ENCODE assay signal across 26 cellular contexts in genomic region chr16:67647681-67648080, GRCh38.
"Had no signal": no experiment of that assay in that cellular context is flagged by ENCODE, and none has a peak within 500 bp of the region (broad histone marks: within the 10 kb centered on the region; RNA-seq: fewer than 3 reads in every experiment).

No MANE protein-coding gene starts in this region.

- ATAC-seq: gastrocnemius medialis; left lobe of liver; naive thymus-derived CD8-positive, alpha-beta T cell; psoas muscle; right cardiac atrium; stimulated activated naive B cell treated with anti-CD40 and anti-IgM and Interleukin-4, amounts not matched to agents 10 μg/mL and 1 μg/mL and 100 μg/mL, for 72 hours; upper lobe of right lung had no signal

- H3K27ac Mint-ChIP-seq: endodermal cell; nephron progenitor cell; stimulated activated naive B cell treated with anti-CD40 and anti-IgM and Interleukin-4, amounts not matched to agents 10 μg/mL and 1 μg/mL and 100 μg/mL, for 72 hours; stimulated activated naive CD8-positive, alpha-beta T cell treated with anti-CD3 and anti-CD28 coated beads, Interleukin-15, Interleukin-2, amounts not matched to agents 100 ng/mL and 50 ng/mL, for 24 hours had no signal

- H3K4me3 Mint-ChIP-seq: dendritic cell treated with granulocyte-macrophage colony-stimulating factor and Interleukin-4, amounts not matched to agents 40 ng/mL and 50 ng/mL, for 4 days; endodermal cell; nephron progenitor cell; stimulated activated naive B cell treated with anti-CD40 and anti-IgM and Interleukin-4, amounts not matched to agents 10 μg/mL and 1 μg/mL and 100 μg/mL, for 72 hours; stimulated activated naive CD8-positive, alpha-beta T cell treated with anti-CD3 and anti-CD28 coated beads, Interleukin-15, Interleukin-2, amounts not matched to agents 100 ng/mL and 50 ng/mL, for 24 hours had no signal

- H3K27ac ChIP-seq: colonic mucosa, epithelial cell of prostate, gastrocnemius medialis, ovary, psoas muscle, skin epidermis, spleen, transverse colon, upper lobe of right lung, uterus had no signal

- H3K4me3 ChIP-seq: colonic mucosa, gastrocnemius medialis, ovary, psoas muscle, skin epidermis, spleen, transverse colon, upper lobe of right lung, uterus had no signal

- DNase-seq: colonic mucosa; effector CD8-positive, alpha-beta T cell; foreskin fibroblast; gastrocnemius medialis; head of caudate nucleus; mesendoderm; midbrain; naive thymus-derived CD8-positive, alpha-beta T cell; nephron progenitor cell; occipital lobe; ovary; spleen; stimulated activated CD4-positive, alpha-beta T cell treated with anti-CD3 and anti-CD28 coated beads, Interleukin-4, amount 100 ng/mL, for 4 hours; stimulated activated naive B cell treated with anti-CD40 and anti-IgM and Interleukin-4, amounts not matched to agents 10 μg/mL and 1 μg/mL and 100 μg/mL, for 72 hours; transverse colon; upper lobe of right lung; uterus had no signal

- H3K4me1 ChIP-seq: colonic mucosa had no signal

- H3K9me3 Mint-ChIP-seq: dendritic cell treated with granulocyte-macrophage colony-stimulating factor and Interleukin-4, amounts not matched to agents 40 ng/mL and 50 ng/mL, for 4 days; endodermal cell; naive thymus-derived CD8-positive, alpha-beta T cell; nephron progenitor cell; stimulated activated naive B cell treated with anti-CD40 and anti-IgM and Interleukin-4, amounts not matched to agents 10 μg/mL and 1 μg/mL and 100 μg/mL, for 72 hours; stimulated activated naive CD8-positive, alpha-beta T cell treated with anti-CD3 and anti-CD28 coated beads, Interleukin-15, Interleukin-2, amounts not matched to agents 100 ng/mL and 50 ng/mL, for 24 hours had no signal

- FAIRE-seq: kidney had no signal

- H3K9me3 ChIP-seq: colonic mucosa, gastrocnemius medialis, ovary, psoas muscle, spleen, transverse colon, upper lobe of right lung, uterus had no signal

- H3K27me3 Mint-ChIP-seq: naive thymus-derived CD8-positive, alpha-beta T cell; stimulated activated naive B cell treated with anti-CD40 and anti-IgM and Interleukin-4, amounts not matched to agents 10 μg/mL and 1 μg/mL and 100 μg/mL, for 72 hours; stimulated activated naive CD8-positive, alpha-beta T cell treated with anti-CD3 and anti-CD28 coated beads, Interleukin-15, Interleukin-2, amounts not matched to agents 100 ng/mL and 50 ng/mL, for 24 hours had no signal

- H3K4me1 Mint-ChIP-seq: endodermal cell had no signal

- H3K36me3 ChIP-seq: colonic mucosa, gastrocnemius medialis, ovary, transverse colon, upper lobe of right lung, uterus had no signal
